ENCODE assay signal across 11 cellular contexts in the genomic region with DNA sequence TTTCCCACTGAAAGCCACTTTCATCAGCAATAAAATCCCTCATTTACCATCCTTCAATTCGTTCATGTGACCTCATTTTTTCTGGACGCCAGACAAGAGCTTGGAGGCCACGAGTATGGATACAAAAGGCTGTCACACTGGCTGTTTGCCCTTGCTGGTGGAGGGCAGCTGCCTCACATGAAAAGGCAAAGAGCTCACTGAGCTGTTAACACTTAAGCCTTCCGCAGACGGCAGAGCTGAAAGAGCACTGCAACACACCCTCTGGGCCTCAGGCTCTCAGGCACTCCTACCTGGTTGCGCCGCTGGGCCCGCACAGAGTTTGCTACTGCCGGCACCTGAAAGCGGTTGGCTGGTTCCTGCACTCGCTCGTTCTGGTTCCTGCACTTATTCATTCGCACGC.
DNase-seq lines count a peak whose midpoint lies in the region; ATAC-seq, FAIRE-seq and TF ChIP-seq lines count a peak whose summit lies in the region.
"Had no signal": no experiment of that assay in that cellular context is flagged by ENCODE, and none has a peak within 500 bp of the region (broad histone marks: within the 10 kb centered on the region; RNA-seq: fewer than 3 reads in every experiment).

No MANE protein-coding gene starts in this region.

- no peaks in the 10 kb centered on the region for H3K9me3 ChIP-seq in breast epithelium
- no peaks in the 10 kb centered on the region for H3K9me3 ChIP-seq in mammary epithelial cell (replicated peaks; ENCODE audit: insufficient read depth, low read length)
- no peaks in the 10 kb centered on the region for H3K9me3 ChIP-seq in lower lobe of right lung
- H3K9me3 ChIP-seq in upper lobe of left lung, result no peaks in the 10 kb centered on the region

- TF ChIP-seq CTCF in breast epithelium (IDR thresholded peaks at IDR 0.05), result no peak
- no peak for TF ChIP-seq CTCF in mammary epithelial cell (conservative IDR thresholded peaks at IDR 0.05 in 1 of 2, IDR thresholded peaks at IDR 0.05 in 1 of 2; ENCODE audit: extremely low read depth in 1 of 2, insufficient read depth in 1 of 2, low read depth in 1 of 2, low read length in 2 of 2)
- TF ChIP-seq CTCF in endothelial cell (IDR thresholded peaks at IDR 0.05; ENCODE audit: unreplicated experiment), result no peak
- no peak for TF ChIP-seq CTCF in lower lobe of right lung (IDR thresholded peaks at IDR 0.05)
- TF ChIP-seq CTCF in upper lobe of left lung (IDR thresholded peaks at IDR 0.05), result no peak

- H4K20me1 ChIP-seq in mammary epithelial cell (ENCODE audit: insufficient read depth, low read length), result no peaks in the 10 kb centered on the region

- no peak overlapping the region for H3K9ac ChIP-seq in mammary epithelial cell (ENCODE audit: insufficient read depth, low read length)

- no peak overlapping the region for H2AFZ ChIP-seq in mammary epithelial cell (ENCODE audit: low read depth, low read length)

- dilution Hi-C loops in mammary epithelial cell (cut with HindIII; ENCODE audit: low sequenced_read_pairs), result no loop called here

- no peak for TF ChIP-seq EP300 in upper lobe of left lung (IDR thresholded peaks at IDR 0.05)

- BruUV-seq in mammary epithelial cell (replicated peaks; lab: Mats Ljungman, UMichigan), result no TSS peak

- H3K36me3 Mint-ChIP-seq in endothelial cell (ENCODE audit: low read depth, unreplicated experiment), result no peaks in the 10 kb centered on the region
- H3K36me3 Mint-ChIP-seq: activated naive CD4-positive, alpha-beta T cell treated with anti-CD3 and anti-CD28 coated beads, Interleukin-2, amount 50 U/mL, for 24 hours; immature natural killer cell had no signal

- H3K27me3 Mint-ChIP-seq in endothelial cell (ENCODE audit: unreplicated experiment), result no peaks in the 10 kb centered on the region
- H3K27me3 Mint-ChIP-seq: activated naive CD4-positive, alpha-beta T cell treated with anti-CD3 and anti-CD28 coated beads, Interleukin-2, amount 50 U/mL, for 24 hours had no signal

- no peak overlapping the region for H3K4me2 ChIP-seq in mammary epithelial cell (ENCODE audit: insufficient read depth, low read depth, low read length)

- H3K36me3 ChIP-seq in breast epithelium, result no peaks in the 10 kb centered on the region
- H3K36me3 ChIP-seq in mammary epithelial cell (ENCODE audit: insufficient read depth, low read length), result no peaks in the 10 kb centered on the region
- no peaks in the 10 kb centered on the region for H3K36me3 ChIP-seq in lower lobe of right lung
- no peaks in the 10 kb centered on the region for H3K36me3 ChIP-seq in upper lobe of left lung

- in situ Hi-C loops in mammary epithelial cell (cut with MboI; ENCODE audit: low sequenced_read_pairs in 2 of 2), result no loop called here

- WGBS in mammary epithelial cell (ENCODE audit: low coverage, missing lambda C conversion rate), result 70% methylated on average over 8 of the region's 14 CpGs
- 56 to 77% methylated on average over 12 to 14 of the region's 14 CpGs for WGBS in upper lobe of left lung, 2 donors

- CTCF ChIA-PET in mammary epithelial cell (lab: Charles Lee; ENCODE audit: low non-redundant PET), result no interaction called here

- H3K79me2 ChIP-seq in mammary epithelial cell (ENCODE audit: insufficient read depth, low read length), result no peaks in the 10 kb centered on the region

- H3K27ac Mint-ChIP-seq in endothelial cell (ENCODE audit: unreplicated experiment), result no peak overlapping the region
- H3K27ac Mint-ChIP-seq: activated naive CD4-positive, alpha-beta T cell treated with anti-CD3 and anti-CD28 coated beads, Interleukin-2, amount 50 U/mL, for 24 hours; immature natural killer cell had no signal

- H3K27ac ChIP-seq in breast epithelium (peak overlapping the region; percentile 15), mammary epithelial cell (ENCODE audit: insufficient read depth, low read depth, low read length) (no peak overlapping the region), lower lobe of right lung (peak overlapping the region; percentile 62), upper lobe of left lung (peak overlapping the region in 3 of 4 donors; percentile 37 to 84 (median 69))

- H3K4me3 ChIP-seq in breast epithelium (no peak overlapping the region), mammary epithelial cell (replicated peaks in 1 of 3; ENCODE audit: insufficient read depth in 1 of 3, low read depth in 2 of 3, low read length in 3 of 3) (no peak overlapping the region), lower lobe of right lung (no peak overlapping the region), upper lobe of left lung (peak overlapping the region in 1 of 4 donors; percentile 26)

- no peak for FAIRE-seq in H54 (lab: Jason Lieb, UNC)
- FAIRE-seq: GM12891 had no signal

- ATAC-seq in lower lobe of right lung (peak; percentile 91), upper lobe of left lung (ENCODE audit: low FRiP score in 2 of 2) (peak; percentile 72 to 89), GM21528 (IDR thresholded peaks at IDR 0.05; ENCODE audit: low FRiP score, unreplicated experiment) (no peak)

- DNase-seq in breast epithelium (ENCODE audit: low spot score in 2 of 2) (no peak), mammary epithelial cell (no peak), endothelial cell (ENCODE audit: low spot score) (peak; percentile 6), lower lobe of right lung (peak; percentile 69), upper lobe of left lung (peak; percentile 73 to 84), NCI-H146 (lab: John Stamatoyannopoulos, UW) (no peak), H54 (ENCODE audit: insufficient read length, low spot score) (no peak)
- DNase-seq: immature natural killer cell had no signal

- TF ChIP-seq POLR2A in breast epithelium (IDR thresholded peaks at IDR 0.05), result no peak
- peak in 1 of 4 donors; percentile 73 for TF ChIP-seq POLR2A in upper lobe of left lung (IDR thresholded peaks at IDR 0.05)
- TF ChIP-seq POLR2A in H54 (IDR thresholded peaks at IDR 0.05; ENCODE audit: low read depth, low read length), result no peak

- peaks cover 11% of the 10 kb centered on the region for H3K4me1 Mint-ChIP-seq in endothelial cell (ENCODE audit: unreplicated experiment)
- H3K4me1 Mint-ChIP-seq: activated naive CD4-positive, alpha-beta T cell treated with anti-CD3 and anti-CD28 coated beads, Interleukin-2, amount 50 U/mL, for 24 hours; immature natural killer cell had no signal

- no peaks in the 10 kb centered on the region for H3K27me3 ChIP-seq in breast epithelium
- peaks cover 6% of the 10 kb centered on the region for H3K27me3 ChIP-seq in mammary epithelial cell (ENCODE audit: insufficient read depth, low read length)
- no peaks in the 10 kb centered on the region for H3K27me3 ChIP-seq in lower lobe of right lung (ENCODE audit: low read depth)
- H3K27me3 ChIP-seq in upper lobe of left lung, result no peaks in the 10 kb centered on the region

- intact Hi-C loops in breast epithelium (cut with DNase I; ENCODE audit: low total_unique reads) (no loop called here), mammary epithelial cell (cut with micrococcal nuclease) (loop anchor here (1.0 to 5.0 kb wide), 2 partner anchors 44 to 273 kb away; no protein-coding TSS in a partner anchor), lower lobe of right lung (cut with DNase I) (no loop called here)

- no peaks in the 10 kb centered on the region for H3K9me3 Mint-ChIP-seq in endothelial cell (ENCODE audit: unreplicated experiment)
- H3K9me3 Mint-ChIP-seq: activated naive CD4-positive, alpha-beta T cell treated with anti-CD3 and anti-CD28 coated beads, Interleukin-2, amount 50 U/mL, for 24 hours had no signal

- H3K4me1 ChIP-seq in breast epithelium (no peaks in the 10 kb centered on the region), mammary epithelial cell (ENCODE audit: insufficient read depth, low read length) (no peaks in the 10 kb centered on the region), lower lobe of right lung (no peaks in the 10 kb centered on the region), upper lobe of left lung (peaks cover 0 to 8% (median 2%) of the 10 kb centered on the region in 4 donors)

- H3K4me3 Mint-ChIP-seq in endothelial cell (ENCODE audit: unreplicated experiment), result no peak overlapping the region
- H3K4me3 Mint-ChIP-seq: activated naive CD4-positive, alpha-beta T cell treated with anti-CD3 and anti-CD28 coated beads, Interleukin-2, amount 50 U/mL, for 24 hours; immature natural killer cell had no signal

Comparison
In these comparisons a context has a peak if more than half of its experiments do, and no peak if none do; other contexts are left out.
1. DNase-seq: peak in endothelial cell (single experiment), lower lobe of right lung (single experiment) and upper lobe of left lung (2 of 2); none in breast epithelium (0 of 2), mammary epithelial cell (single experiment), NCI-H146 (single experiment) and H54 (single experiment).